Comparison of ENCODE assay signal across 8 cellular contexts in the genomic region with DNA sequence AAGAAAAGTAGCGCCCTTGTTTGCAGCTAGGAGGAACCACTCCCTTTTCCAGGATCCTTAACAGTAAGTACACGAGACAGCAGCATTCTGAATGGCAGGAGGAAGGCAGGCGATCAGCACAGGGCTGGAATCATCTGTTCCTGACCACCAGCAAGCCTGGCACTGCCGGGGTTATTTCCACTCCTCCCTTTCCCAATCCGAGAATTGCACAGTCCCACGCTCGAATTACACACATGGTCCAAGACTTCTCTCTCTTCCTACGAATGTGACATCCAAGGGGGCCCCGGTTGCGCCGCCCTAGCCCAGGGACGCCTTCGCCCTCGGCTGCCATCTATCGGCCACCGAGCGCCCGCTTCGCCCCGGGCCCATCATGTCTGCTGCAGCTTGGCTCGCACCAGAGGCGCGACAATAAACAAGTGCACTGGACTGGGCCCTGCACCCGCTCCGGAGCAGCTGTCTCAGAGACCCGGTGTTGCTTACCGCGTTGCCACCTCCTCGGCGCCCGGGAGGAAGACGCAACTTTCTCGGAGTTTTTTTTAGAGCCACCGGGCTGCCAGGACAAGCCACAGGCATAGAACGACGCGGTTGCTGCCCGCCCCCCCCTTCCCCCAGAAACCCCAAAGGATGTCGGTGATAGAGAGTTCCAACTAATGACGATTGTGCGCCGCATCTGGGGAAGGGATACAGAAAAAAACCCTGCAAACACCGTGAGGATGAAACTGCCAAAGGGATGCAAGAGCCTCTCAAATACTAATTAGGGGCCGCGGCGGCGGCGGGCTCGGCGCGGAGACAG. TPM values are rescaled to one million over a fixed set of nuclear protein-coding genes. Genes with fewer than 3 reads are reported as not detected.
A peak's percentile ranks its signal among the peaks of the same experiment; 100 is the strongest.
DNase-seq lines count a peak whose midpoint lies in the region; ATAC-seq, FAIRE-seq and TF ChIP-seq lines count a peak whose summit lies in the region.

A gene with protein sequence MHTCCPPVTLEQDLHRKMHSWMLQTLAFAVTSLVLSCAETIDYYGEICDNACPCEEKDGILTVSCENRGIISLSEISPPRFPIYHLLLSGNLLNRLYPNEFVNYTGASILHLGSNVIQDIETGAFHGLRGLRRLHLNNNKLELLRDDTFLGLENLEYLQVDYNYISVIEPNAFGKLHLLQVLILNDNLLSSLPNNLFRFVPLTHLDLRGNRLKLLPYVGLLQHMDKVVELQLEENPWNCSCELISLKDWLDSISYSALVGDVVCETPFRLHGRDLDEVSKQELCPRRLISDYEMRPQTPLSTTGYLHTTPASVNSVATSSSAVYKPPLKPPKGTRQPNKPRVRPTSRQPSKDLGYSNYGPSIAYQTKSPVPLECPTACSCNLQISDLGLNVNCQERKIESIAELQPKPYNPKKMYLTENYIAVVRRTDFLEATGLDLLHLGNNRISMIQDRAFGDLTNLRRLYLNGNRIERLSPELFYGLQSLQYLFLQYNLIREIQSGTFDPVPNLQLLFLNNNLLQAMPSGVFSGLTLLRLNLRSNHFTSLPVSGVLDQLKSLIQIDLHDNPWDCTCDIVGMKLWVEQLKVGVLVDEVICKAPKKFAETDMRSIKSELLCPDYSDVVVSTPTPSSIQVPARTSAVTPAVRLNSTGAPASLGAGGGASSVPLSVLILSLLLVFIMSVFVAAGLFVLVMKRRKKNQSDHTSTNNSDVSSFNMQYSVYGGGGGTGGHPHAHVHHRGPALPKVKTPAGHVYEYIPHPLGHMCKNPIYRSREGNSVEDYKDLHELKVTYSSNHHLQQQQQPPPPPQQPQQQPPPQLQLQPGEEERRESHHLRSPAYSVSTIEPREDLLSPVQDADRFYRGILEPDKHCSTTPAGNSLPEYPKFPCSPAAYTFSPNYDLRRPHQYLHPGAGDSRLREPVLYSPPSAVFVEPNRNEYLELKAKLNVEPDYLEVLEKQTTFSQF (plus strand): TSS at position 341 of the 793 bp plus-strand sequence. CDS start 4,018 bp downstream, outside the sequence.

- H3K9ac ChIP-seq in endothelial cell of umbilical vein (replicated peaks; ENCODE audit: extremely low read depth, insufficient read depth, low read length) = no peak within 1 kb of the TSS

- dilution Hi-C loops in endothelial cell of umbilical vein (cut with MboI; ENCODE audit: extremely low pct_ligation_motif_present, low sequenced_read_pairs) = no loop called here

- CTCF ChIA-PET in endothelial cell of umbilical vein (lab: Charles Lee) = interaction anchor here (1.0 kb wide), 1 partner anchor 11 kb away, joined by 5 read pairs; no protein-coding TSS in a partner anchor

- no peak within 1 kb of the TSS for H3K27ac ChIP-seq in endothelial cell of umbilical vein (ENCODE audit: insufficient read depth, low read depth, low read length)

- TF ChIP-seq POLR2A in endothelial cell of umbilical vein (IDR thresholded peaks at IDR 0.05; ENCODE audit: low read depth, low read length) = no peak

- H4K20me1 ChIP-seq in endothelial cell of umbilical vein (replicated peaks; ENCODE audit: control insufficient read depth, extremely low read depth, insufficient read depth, low read length) = no peaks in the 10 kb centered on the region

- peaks cover 21 to 38% of the 10 kb centered on the region in 2 experiments for H3K27me3 ChIP-seq in endothelial cell of umbilical vein (ENCODE audit: control insufficient read depth in 2 of 2, insufficient read depth in 2 of 2, low read length in 2 of 2)

- H3K4me3 ChIP-seq in endothelial cell of umbilical vein (replicated peaks in 1 of 3; ENCODE audit: insufficient read depth in 1 of 3, low read depth in 1 of 3, low read length in 3 of 3) = peak within 1 kb of the TSS in 2 of 3 experiments; percentile 31 to 59

- TF ChIP-seq CTCF in endothelial cell of umbilical vein (IDR thresholded peaks at IDR 0.05; ENCODE audit: extremely low read depth in 1 of 2, insufficient read depth in 1 of 2, low read depth in 1 of 2, low read length in 2 of 2) = peak; percentile 78 to 95

- H3K36me3 ChIP-seq in endothelial cell of umbilical vein (ENCODE audit: control insufficient read depth in 2 of 2, extremely low read depth in 1 of 2, insufficient read depth in 2 of 2, low read length in 2 of 2) = no peaks in the 10 kb centered on the region

- POLR2A ChIA-PET in endothelial cell of umbilical vein (lab: Charles Lee) = no interaction called here

- peaks cover 4% of the 10 kb centered on the region for H3K4me1 ChIP-seq in endothelial cell of umbilical vein (ENCODE audit: control insufficient read depth, extremely low read depth, insufficient read depth, low read length)

- peak; percentile 47 for FAIRE-seq in endothelial cell of umbilical vein (lab: Jason Lieb, UNC)

- intact Hi-C loops in endothelial cell of umbilical vein (cut with micrococcal nuclease) = no loop called here

- peak; percentile 84 for ATAC-seq in GM19035 (IDR thresholded peaks at IDR 0.05; ENCODE audit: unreplicated experiment)
- ATAC-seq in HG03175 (IDR thresholded peaks at IDR 0.05; ENCODE audit: unreplicated experiment) = peak; percentile 93

- peak; percentile 74 to 75 for DNase-seq in AML-193 (lab: John Stamatoyannopoulos, UW)
- DNase-seq in NCI-H524 treated with DMSO at 0.1 percent for 48 hours (lab: John Stamatoyannopoulos, UW) = peak; percentile 69
- peak; percentile 19 to 43 for DNase-seq in activated CD8-positive, alpha-beta memory T cell treated with anti-CD3 and anti-CD28 coated beads for 4 hours (ENCODE audit: low read depth in 2 of 2)
- DNase-seq in endothelial cell of umbilical vein (ENCODE audit: low read depth, low spot score) = peak; percentile 52
- peak; percentile 92 for DNase-seq in midbrain (lab: John Stamatoyannopoulos, UW)
- DNase-seq in stimulated activated CD8-positive, alpha-beta memory T cell treated with anti-CD3 and anti-CD28 coated beads, Interleukin-2, amount 100 ng/mL, for 48 hours (ENCODE audit: low read depth in 2 of 2) = peak; percentile 62 to 63

- no peaks in the 10 kb centered on the region for H3K9me3 ChIP-seq in endothelial cell of umbilical vein (replicated peaks; ENCODE audit: control insufficient read depth, insufficient read depth, low read length)

- H3K4me2 ChIP-seq in endothelial cell of umbilical vein (ENCODE audit: insufficient read depth, low read length) = peak within 1 kb of the TSS; percentile 86

- H2AFZ ChIP-seq in endothelial cell of umbilical vein (ENCODE audit: low read depth, low read length) = peak within 1 kb of the TSS; percentile 92

- H3K79me2 ChIP-seq in endothelial cell of umbilical vein (ENCODE audit: control insufficient read depth, insufficient read depth, low read length) = no peaks in the 10 kb centered on the region

- BruUV-seq in endothelial cell of umbilical vein (replicated peaks; lab: Mats Ljungman, UMichigan) = no TSS peak

- no peaks in the 10 kb centered on the region for H3K9me1 ChIP-seq in endothelial cell of umbilical vein (replicated peaks; ENCODE audit: control insufficient read depth, extremely low read depth, insufficient read depth, low read length)

TF ChIP-seq in endothelial cell of umbilical vein, 7 proteins besides CTCF, POLR2A, EP300 and RAD21:
- TF ChIP-seq JUN (IDR thresholded peaks at IDR 0.05; ENCODE audit: borderline replicate concordance, insufficient read depth, insufficient read length, low read depth) = no peak
- no peak for TF ChIP-seq POLR2AphosphoS5 (IDR thresholded peaks at IDR 0.05; ENCODE audit: insufficient read depth, low read depth, low read length)
- TF ChIP-seq FOS (IDR thresholded peaks at IDR 0.05; ENCODE audit: borderline replicate concordance, insufficient read depth, low read length) = no peak
- no peak for TF ChIP-seq EZH2 (IDR thresholded peaks at IDR 0.05; ENCODE audit: borderline replicate concordance, low read depth, low read length, severe bottlenecking)
- TF ChIP-seq, protein P1, sequence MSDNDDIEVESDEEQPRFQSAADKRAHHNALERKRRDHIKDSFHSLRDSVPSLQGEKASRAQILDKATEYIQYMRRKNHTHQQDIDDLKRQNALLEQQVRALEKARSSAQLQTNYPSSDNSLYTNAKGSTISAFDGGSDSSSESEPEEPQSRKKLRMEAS (IDR thresholded peaks at IDR 0.05; ENCODE audit: insufficient read depth, insufficient read length) = no peak
- no peak for TF ChIP-seq MYC (IDR thresholded peaks at IDR 0.05; ENCODE audit: low read depth, low read length)
- no peak for TF ChIP-seq GATA2 (IDR thresholded peaks at IDR 0.05; ENCODE audit: insufficient read depth, insufficient read length, low read depth, low read length)
TF ChIP-seq in endothelial cell of umbilical vein: peak in this region for 0.

RNA-seq across cellular contexts. Expression of the gene that starts here (rescaled TPM):
- total RNA-seq in endothelial cell of umbilical vein = 0.04 and 0.09 TPM in 2 replicates
- polyA plus RNA-seq in endothelial cell of umbilical vein = under 0.01 and 0.01 TPM in 2 replicates
- polyA plus RNA-seq in endothelial cell of umbilical vein (2011; cell fraction: cytosol; rRNA removed) = under 0.01 TPM in 2 replicates
- polyA plus RNA-seq in endothelial cell of umbilical vein (2011; cell fraction: nucleus; rRNA removed) = 0.01 TPM in 2 replicates
- polyA plus RNA-seq in endothelial cell of umbilical vein (2012) = not detected in 2 replicates
- 0.02 and 0.05 TPM in 2 replicates for polyA minus RNA-seq in endothelial cell of umbilical vein
- polyA minus RNA-seq in endothelial cell of umbilical vein (2011; cell fraction: cytosol; rRNA and poly(A)+ RNA removed) = 0.10 TPM
- not detected in 2 replicates for polyA minus RNA-seq in endothelial cell of umbilical vein (2011; cell fraction: nucleus; rRNA and poly(A)+ RNA removed)

Comparison
In these comparisons a context has a peak if more than half of its experiments do, and no peak if none do; other contexts are left out.
1. Peak in DNase-seq, H3K4me3 ChIP-seq and H3K4me2 ChIP-seq in endothelial cell of umbilical vein; RNA of the gene not detected or under 1 TPM.
2. DNase-seq: peak in every context shown above with its lines; median percentile 92 in midbrain; 74 in AML-193; 69 in NCI-H524 treated with DMSO at 0.1 percent for 48 hours; 62 in stimulated activated CD8-positive, alpha-beta memory T cell treated with anti-CD3 and anti-CD28 coated beads, Interleukin-2, amount 100 ng/mL, for 48 hours; 52 in endothelial cell of umbilical vein; 31 in activated CD8-positive, alpha-beta memory T cell treated with anti-CD3 and anti-CD28 coated beads for 4 hours.